1 cellular context compared by ENCODE assay signal in the genomic region with DNA sequence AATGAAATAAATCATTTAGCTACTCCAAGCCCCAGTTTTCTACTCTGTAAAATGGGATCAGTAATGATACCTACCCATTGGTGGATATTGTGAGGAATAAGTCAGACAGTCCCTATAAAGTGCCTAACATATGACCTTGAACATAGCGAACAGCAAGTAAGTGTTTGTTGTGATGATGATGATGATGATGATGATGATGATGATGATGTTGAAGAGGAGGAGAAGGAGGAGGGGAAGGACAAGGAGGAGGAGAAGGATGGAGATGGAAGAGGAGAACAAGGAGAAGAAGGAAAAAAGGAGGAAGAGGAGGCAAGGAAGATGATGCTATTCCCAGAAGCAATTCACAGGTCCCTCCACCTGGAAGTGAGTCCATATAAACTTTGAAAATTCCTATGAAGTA.
TF ChIP-seq lines count a peak whose summit lies in the region.

No MANE protein-coding gene starts in this region.

TF ChIP-seq in HepG2, 621 proteins besides CTCF, POLR2A, EP300 and RAD21 (continued from another document):
- TF ChIP-seq RERE (CRISPR knock-in tag; IDR thresholded peaks at IDR 0.05; ENCODE audit: low read depth): no peak
